ENCODE assay signal across 10 cellular contexts in genomic region chr22:22752556-22753477, GRCh38.
A peak's percentile ranks its signal among the peaks of the same experiment; 100 is the strongest.
DNase-seq lines count a peak whose midpoint lies in the region; ATAC-seq and TF ChIP-seq lines count a peak whose summit lies in the region.
"Had no signal": no experiment of that assay in that cellular context is flagged by ENCODE, and none has a peak within 500 bp of the region (broad histone marks: within the 10 kb centered on the region; RNA-seq: fewer than 3 reads in every experiment).

No MANE protein-coding gene starts in this region.

- H3K36me3 ChIP-seq in left ventricle myocardium inferior (no peaks in the 10 kb centered on the region), tibial artery (no peaks in the 10 kb centered on the region), WERI-Rb-1 (no peaks in the 10 kb centered on the region)
- H3K36me3 ChIP-seq: heart right ventricle, sigmoid colon had no signal

- DNase-seq in Right ventricle myocardium inferior (ENCODE audit: missing footprints) (no peak), left ventricle myocardium inferior (no peak), RPMI7951 (ENCODE audit: low read depth) (peak; percentile 18), fibroblast of the aortic adventitia (ENCODE audit: low read depth) (peak; percentile 81), tibial artery (peak; percentile 52 to 62), NCI-H82 (lab: John Stamatoyannopoulos, UW) (no peak), WERI-Rb-1 (no peak), KG1 (lab: John Stamatoyannopoulos, UW) (no peak)
- DNase-seq: sigmoid colon had no signal

- H3K9me3 ChIP-seq in left ventricle myocardium inferior (replicated peaks) (no peaks in the 10 kb centered on the region), tibial artery (no peaks in the 10 kb centered on the region), WERI-Rb-1 (ENCODE audit: severe bottlenecking) (no peaks in the 10 kb centered on the region)
- H3K9me3 ChIP-seq: heart right ventricle, sigmoid colon had no signal

- intact Hi-C loops in Right ventricle myocardium inferior (cut with DNase I) = no loop called here
- intact Hi-C loops in left ventricle myocardium inferior (cut with micrococcal nuclease) = no loop called here
- intact Hi-C loops in tibial artery (cut with DNase I; ENCODE audit: low total_unique reads) = no loop called here

- H3K4me3 ChIP-seq in left ventricle myocardium inferior (no peak overlapping the region), fibroblast of the aortic adventitia (ENCODE audit: low read depth, low read length) (no peak overlapping the region), tibial artery (no peak overlapping the region), WERI-Rb-1 (ENCODE audit: low read depth, low read length) (no peak overlapping the region)
- H3K4me3 ChIP-seq: heart right ventricle, sigmoid colon had no signal

- TF ChIP-seq CTCF in left ventricle myocardium inferior (IDR thresholded peaks at IDR 0.05; ENCODE audit: borderline replicate concordance) (no peak), fibroblast of the aortic adventitia (IDR thresholded peaks at IDR 0.05; ENCODE audit: insufficient read depth, low read length) (no peak), tibial artery (IDR thresholded peaks at IDR 0.05) (no peak), WERI-Rb-1 (IDR thresholded peaks at IDR 0.05; ENCODE audit: low read depth, low read length) (no peak)

- peaks cover 43% of the 10 kb centered on the region for H3K27me3 ChIP-seq in left ventricle myocardium inferior (ENCODE audit: low read depth)
- peaks cover 0 to 4% of the 10 kb centered on the region in 2 donors for H3K27me3 ChIP-seq in tibial artery
- no peaks in the 10 kb centered on the region for H3K27me3 ChIP-seq in WERI-Rb-1 (ENCODE audit: insufficient read depth, low read depth, severe bottlenecking)
- H3K27me3 ChIP-seq: sigmoid colon had no signal

- ATAC-seq in Right ventricle myocardium inferior = peak; percentile 33

- no peaks in the 10 kb centered on the region for H3K4me1 ChIP-seq in left ventricle myocardium inferior
- H3K4me1 ChIP-seq in tibial artery = no peaks in the 10 kb centered on the region
- H3K4me1 ChIP-seq: sigmoid colon had no signal

- H3K27ac ChIP-seq in left ventricle myocardium inferior (replicated peaks) (no peak overlapping the region), tibial artery (no peak overlapping the region), WERI-Rb-1 (no peak overlapping the region)
- H3K27ac ChIP-seq: sigmoid colon had no signal

Comparison
In these comparisons a context has a peak if more than half of its experiments do, and no peak if none do; other contexts are left out.
1. DNase-seq: peak in RPMI7951 (single experiment), fibroblast of the aortic adventitia (single experiment) and tibial artery (2 of 2); none in Right ventricle myocardium inferior (single experiment), left ventricle myocardium inferior (single experiment), NCI-H82 (single experiment), WERI-Rb-1 (single experiment) and KG1 (single experiment).